Comparison of ENCODE assay signal across 25 cellular contexts in genomic region chr16:68338326-68339119, GRCh38.
"Had no signal": no experiment of that assay in that cellular context is flagged by ENCODE, and none has a peak within 500 bp of the region (broad histone marks: within the 10 kb centered on the region; RNA-seq: fewer than 3 reads in every experiment).

No MANE protein-coding gene starts in this region.

- H3K9me3 Mint-ChIP-seq: immature natural killer cell; natural killer cell treated with Interleukin-12 subunit alpha and Interleukin-12 subunit beta and Interleukin-15 and Interleukin-18, amount 100 ng/mL, for 72 hours; stimulated activated naive B cell treated with anti-CD40 and anti-IgM and Interleukin-4, amounts not matched to agents 10 μg/mL and 1 μg/mL and 100 μg/mL, for 72 hours; stimulated activated naive CD8-positive, alpha-beta T cell treated with anti-CD3 and anti-CD28 coated beads, Interleukin-15, amount 100 ng/mL, for 72 hours had no signal

- FAIRE-seq: keratinocyte, pancreas had no signal

- H3K4me3 ChIP-seq: dorsolateral prefrontal cortex, esophagus squamous epithelium, gastroesophageal sphincter, left ventricle myocardium inferior, lung, pancreas, smooth muscle cell, testis, transverse colon had no signal

- ATAC-seq: gastroesophageal sphincter; left cardiac atrium; natural killer cell treated with Interleukin-12 subunit alpha and Interleukin-12 subunit beta and Interleukin-15 and Interleukin-18, amount 100 ng/mL, for 72 hours; pancreas; right cardiac atrium; stimulated activated naive B cell treated with anti-CD40 and anti-IgM and Interleukin-4, amounts not matched to agents 10 μg/mL and 1 μg/mL and 100 μg/mL, for 72 hours; stimulated activated naive CD8-positive, alpha-beta T cell treated with anti-CD3 and anti-CD28 coated beads, Interleukin-15, amount 100 ng/mL, for 72 hours had no signal

- H3K27me3 Mint-ChIP-seq: natural killer cell treated with Interleukin-12 subunit alpha and Interleukin-12 subunit beta and Interleukin-15 and Interleukin-18, amount 100 ng/mL, for 72 hours; progenitor cell of endocrine pancreas; stimulated activated naive B cell treated with anti-CD40 and anti-IgM and Interleukin-4, amounts not matched to agents 10 μg/mL and 1 μg/mL and 100 μg/mL, for 72 hours; stimulated activated naive CD8-positive, alpha-beta T cell treated with anti-CD3 and anti-CD28 coated beads, Interleukin-15, amount 100 ng/mL, for 72 hours had no signal

- H3K9me3 ChIP-seq: esophagus squamous epithelium, gastroesophageal sphincter, left ventricle myocardium inferior, pancreas, testis, transverse colon had no signal

- H3K4me1 Mint-ChIP-seq: immature natural killer cell; stimulated activated naive B cell treated with anti-CD40 and anti-IgM and Interleukin-4, amounts not matched to agents 10 μg/mL and 1 μg/mL and 100 μg/mL, for 72 hours; stimulated activated naive CD8-positive, alpha-beta T cell treated with anti-CD3 and anti-CD28 coated beads, Interleukin-15, amount 100 ng/mL, for 72 hours had no signal

- H3K27ac Mint-ChIP-seq: natural killer cell treated with Interleukin-12 subunit alpha and Interleukin-12 subunit beta and Interleukin-15 and Interleukin-18, amount 100 ng/mL, for 72 hours; stimulated activated naive B cell treated with anti-CD40 and anti-IgM and Interleukin-4, amounts not matched to agents 10 μg/mL and 1 μg/mL and 100 μg/mL, for 72 hours; stimulated activated naive CD8-positive, alpha-beta T cell treated with anti-CD3 and anti-CD28 coated beads, Interleukin-15, amount 100 ng/mL, for 72 hours had no signal

- H3K4me3 Mint-ChIP-seq: immature natural killer cell; natural killer cell treated with Interleukin-12 subunit alpha and Interleukin-12 subunit beta and Interleukin-15 and Interleukin-18, amount 100 ng/mL, for 72 hours; stimulated activated naive B cell treated with anti-CD40 and anti-IgM and Interleukin-4, amounts not matched to agents 10 μg/mL and 1 μg/mL and 100 μg/mL, for 72 hours; stimulated activated naive CD8-positive, alpha-beta T cell treated with anti-CD3 and anti-CD28 coated beads, Interleukin-15, amount 100 ng/mL, for 72 hours had no signal

- H3K27ac ChIP-seq: dorsolateral prefrontal cortex, esophagus squamous epithelium, gastroesophageal sphincter, left ventricle myocardium inferior, pancreas, testis, transverse colon had no signal

- H3K27me3 ChIP-seq: dorsolateral prefrontal cortex, esophagus squamous epithelium, gastroesophageal sphincter, pancreas, testis, transverse colon had no signal

- DNase-seq: cortex of kidney; dorsolateral prefrontal cortex; effector CD8-positive, alpha-beta T cell; esophagus squamous epithelium; foreskin fibroblast; glutamatergic neuron; immature natural killer cell; left cardiac atrium; left ventricle myocardium inferior; mesenchymal stem cell; midbrain; occipital lobe; pancreas; right cardiac atrium; stimulated activated CD4-positive, alpha-beta T cell treated with anti-CD3 and anti-CD28 coated beads, Interleukin-4, amount 100 ng/mL, for 1 hour; stimulated activated naive B cell treated with anti-CD40 and anti-IgM and Interleukin-4, amounts not matched to agents 10 μg/mL and 1 μg/mL and 100 μg/mL, for 72 hours; stimulated activated naive CD8-positive, alpha-beta T cell treated with anti-CD3 and anti-CD28 coated beads, Interleukin-15, amount 100 ng/mL, for 72 hours; testis; transverse colon had no signal

- H3K4me2 ChIP-seq: smooth muscle cell had no signal

- H3K4me1 ChIP-seq: pancreas, testis, transverse colon had no signal
